In genomic region chr21:45428534-45428933, GRCh38 we compare ENCODE assay signal across 16 cellular contexts.
"Had no signal": no experiment of that assay in that cellular context is flagged by ENCODE, and none has a peak within 500 bp of the region (broad histone marks: within the 10 kb centered on the region; RNA-seq: fewer than 3 reads in every experiment).

No MANE protein-coding gene starts in this region.

- DNase-seq: activated CD8-positive, alpha-beta memory T cell treated with anti-CD3 and anti-CD28 coated beads for 24 hours; activated CD8-positive, alpha-beta memory T cell treated with anti-CD3 and anti-CD28 coated beads, Interleukin-2, amount 50 U/mL, for 4 hours; activated naive CD4-positive, alpha-beta T cell; activated naive CD8-positive, alpha-beta T cell treated with anti-CD3 and anti-CD28 coated beads, Interleukin-2, amount 10 ng/mL, durations not matched to agents 7 days and 5 days; activated T-cell treated with anti-CD3 and anti-CD28 coated beads, Interleukin-2, amount 50 U/mL, for 24 hours; amniotic stem cell; effector CD4-positive, alpha-beta T cell; foreskin keratinocyte; midbrain; stimulated activated CD4-positive, alpha-beta T cell treated with anti-CD3 and anti-CD28 coated beads, Interleukin-1b, Interleukin-23, amount 100 ng/mL, for 48 hours; T1000; thyroid gland had no signal

- H3K36me3 ChIP-seq: ovary, prostate gland, thyroid gland had no signal

- H3K27me3 ChIP-seq: foreskin keratinocyte, ovary, thyroid gland had no signal

- H3K4me1 ChIP-seq: prostate gland had no signal

- H3K4me3 ChIP-seq: ovary, prostate gland, thyroid gland had no signal

- H3K9me3 ChIP-seq: ovary, prostate gland, thyroid gland had no signal

- H3K27ac ChIP-seq: foreskin keratinocyte had no signal

- ATAC-seq: natural killer cell treated with Interleukin-12 subunit alpha and Interleukin-12 subunit beta and Interleukin-15 and Interleukin-18, amount 100 ng/mL, for 72 hours; WTC11 had no signal
